Comparison of ENCODE assay signal across 35 cellular contexts in genomic region chr11:45870706-45871105, GRCh38. TPM values are rescaled to one million over a fixed set of nuclear protein-coding genes. Genes with fewer than 3 reads are reported as not detected.
"Had no signal": no experiment of that assay in that cellular context is flagged by ENCODE, and none has a peak within 500 bp of the region (broad histone marks: within the 10 kb centered on the region; RNA-seq: fewer than 3 reads in every experiment).

No MANE protein-coding gene starts in this region.

- H3K27ac ChIP-seq: adrenal gland, body of pancreas, coronary artery, esophagus muscularis mucosa, foreskin keratinocyte, gastrocnemius medialis, heart left ventricle had no signal

- H3K4me3 Mint-ChIP-seq: activated CD4-positive, alpha-beta memory T cell treated with anti-CD3 and anti-CD28 coated beads for 36 hours; activated CD4-positive, alpha-beta T cell treated with anti-CD3 and anti-CD28 coated beads for 36 hours; activated CD4-positive, alpha-beta T cell treated with anti-CD3 and anti-CD28 coated beads, Interleukin-2, amount 10 ng/mL, durations not matched to agents 24 days and 14 days; activated CD8-positive, alpha-beta memory T cell treated with anti-CD3 and anti-CD28 coated beads, Interleukin-2, amount 10 ng/mL, durations not matched to agents 7 days and 5 days; activated CD8-positive, alpha-beta T cell treated with anti-CD3 and anti-CD28 coated beads, Interleukin-2, amount 10 ng/mL, durations not matched to agents 7 days and 5 days; activated naive CD4-positive, alpha-beta T cell treated with anti-CD3 and anti-CD28 coated beads, Interleukin-2, amount 10 ng/mL, durations not matched to agents 7 days and 5 days; activated T-helper 1 cell treated with anti-CD3 and anti-CD28 coated beads, Interleukin-12 subunit alpha, Interleukin-12 subunit beta, Interleukin-2, Interleukin-4 antibody, amounts not matched to agents 30 ng/mL and 10 ng/mL and 1 ng/mL, durations not matched to agents 14 hours and 24 hours and 36 hours; dendritic cell treated with granulocyte-macrophage colony-stimulating factor and Interleukin-4, amounts not matched to agents 40 ng/mL and 50 ng/mL, for 4 days; endodermal cell had no signal

- H3K4me1 Mint-ChIP-seq: activated CD4-positive, alpha-beta T cell treated with anti-CD3 and anti-CD28 coated beads for 36 hours; activated CD4-positive, alpha-beta T cell treated with anti-CD3 and anti-CD28 coated beads, Interleukin-2, amount 10 ng/mL, durations not matched to agents 24 days and 14 days; activated CD8-positive, alpha-beta memory T cell treated with anti-CD3 and anti-CD28 coated beads, Interleukin-2, amount 10 ng/mL, durations not matched to agents 7 days and 5 days; activated naive CD4-positive, alpha-beta T cell treated with anti-CD3 and anti-CD28 coated beads, Interleukin-2, amount 10 ng/mL, durations not matched to agents 7 days and 5 days; endodermal cell had no signal

- H3K9me3 ChIP-seq: adrenal gland, body of pancreas, esophagus muscularis mucosa, gastrocnemius medialis, heart left ventricle had no signal

- H3K4me1 ChIP-seq: adrenal gland, body of pancreas, esophagus muscularis mucosa, gastrocnemius medialis had no signal

- H3K9me3 Mint-ChIP-seq: activated CD4-positive, alpha-beta memory T cell treated with anti-CD3 and anti-CD28 coated beads for 36 hours; activated CD4-positive, alpha-beta T cell treated with anti-CD3 and anti-CD28 coated beads, Interleukin-2, amount 10 ng/mL, durations not matched to agents 24 days and 14 days; activated naive CD4-positive, alpha-beta T cell treated with anti-CD3 and anti-CD28 coated beads, Interleukin-2, amount 10 ng/mL, durations not matched to agents 7 days and 5 days; activated naive CD4-positive, alpha-beta T cell treated with anti-CD3 and anti-CD28 coated beads, Interleukin-2, amount 50 U/mL, for 72 hours; activated T-helper 1 cell treated with anti-CD3 and anti-CD28 coated beads, Interleukin-12 subunit alpha, Interleukin-12 subunit beta, Interleukin-2, Interleukin-4 antibody, amounts not matched to agents 30 ng/mL and 10 ng/mL and 1 ng/mL, durations not matched to agents 14 hours and 24 hours and 36 hours; activated T-helper 2 cell treated with anti-CD3 and anti-CD28 coated beads, Interferon-gamma antibody, Interleukin-2, Interleukin-4, amounts not matched to agents 10 μg/mL and 5 μg/mL and 100 μg/mL, durations not matched to agents 14 hours and 24 hours and 36 hours; dendritic cell treated with granulocyte-macrophage colony-stimulating factor and Interleukin-4, amounts not matched to agents 40 ng/mL and 50 ng/mL, for 4 days; endodermal cell had no signal

- DNase-seq: activated CD4-positive, alpha-beta memory T cell treated with anti-CD3 and anti-CD28 coated beads for 36 hours; activated CD4-positive, alpha-beta T cell treated with anti-CD3 and anti-CD28 coated beads for 36 hours; activated CD4-positive, alpha-beta T cell treated with anti-CD3 and anti-CD28 coated beads, Interleukin-2, amount 10 ng/mL, durations not matched to agents 24 days and 14 days; activated CD4-positive, CD25-positive, alpha-beta regulatory T cell; activated CD4-positive, CD25-positive, alpha-beta regulatory T cell treated with anti-CD3 and anti-CD28 coated beads, Interleukin-2, amount 50 U/mL, for 72 hours; activated CD8-positive, alpha-beta memory T cell treated with anti-CD3 and anti-CD28 coated beads, Interleukin-2, amount 10 ng/mL, durations not matched to agents 7 days and 5 days; activated CD8-positive, alpha-beta memory T cell treated with anti-CD3 and anti-CD28 coated beads, Interleukin-2, amount 50 U/mL, for 4 hours; activated CD8-positive, alpha-beta T cell treated with anti-CD3 and anti-CD28 coated beads, Interleukin-2, amount 10 ng/mL, durations not matched to agents 7 days and 5 days; activated gamma-delta T cell; activated naive CD4-positive, alpha-beta T cell; activated naive CD4-positive, alpha-beta T cell treated with anti-CD3 and anti-CD28 coated beads, Interleukin-2, amount 10 ng/mL, durations not matched to agents 7 days and 5 days; activated T-cell treated with anti-CD3 and anti-CD28 coated beads, Interleukin-2, amount 50 U/mL, for 1 hour; activated T-cell treated with anti-CD3 and anti-CD28 coated beads, Interleukin-2, amount 50 U/mL, for 48 hours; adrenal gland; amygdala; aorta; body of pancreas; caudate nucleus; cerebellar nuclear complex; dorsolateral prefrontal cortex; effector memory CD4-positive, alpha-beta T cell; endodermal cell; erythroblast; foreskin keratinocyte; gastrocnemius medialis; glutamatergic neuron; T-helper 1 cell; T-helper 2 cell had no signal

- H3K4me3 ChIP-seq: adrenal gland, body of pancreas, coronary artery, dorsolateral prefrontal cortex, esophagus muscularis mucosa, gastrocnemius medialis, heart left ventricle had no signal

- H3K27me3 ChIP-seq: adrenal gland, body of pancreas, dorsolateral prefrontal cortex, esophagus muscularis mucosa, foreskin keratinocyte, gastrocnemius medialis, heart left ventricle had no signal

- H3K27ac Mint-ChIP-seq: activated CD4-positive, alpha-beta memory T cell treated with anti-CD3 and anti-CD28 coated beads for 36 hours; activated CD4-positive, alpha-beta T cell treated with anti-CD3 and anti-CD28 coated beads for 36 hours; activated CD4-positive, alpha-beta T cell treated with anti-CD3 and anti-CD28 coated beads, Interleukin-2, amount 10 ng/mL, durations not matched to agents 24 days and 14 days; activated CD8-positive, alpha-beta memory T cell treated with anti-CD3 and anti-CD28 coated beads, Interleukin-2, amount 10 ng/mL, durations not matched to agents 7 days and 5 days; activated CD8-positive, alpha-beta T cell treated with anti-CD3 and anti-CD28 coated beads, Interleukin-2, amount 10 ng/mL, durations not matched to agents 7 days and 5 days; activated naive CD4-positive, alpha-beta T cell treated with anti-CD3 and anti-CD28 coated beads, Interleukin-2, amount 10 ng/mL, durations not matched to agents 7 days and 5 days; activated T-helper 1 cell treated with anti-CD3 and anti-CD28 coated beads, Interleukin-12 subunit alpha, Interleukin-12 subunit beta, Interleukin-2, Interleukin-4 antibody, amounts not matched to agents 30 ng/mL and 10 ng/mL and 1 ng/mL, durations not matched to agents 14 hours and 24 hours and 36 hours; activated T-helper 2 cell treated with anti-CD3 and anti-CD28 coated beads, Interferon-gamma antibody, Interleukin-2, Interleukin-4, amounts not matched to agents 10 μg/mL and 5 μg/mL and 100 μg/mL, durations not matched to agents 14 hours and 24 hours and 36 hours; dendritic cell treated with granulocyte-macrophage colony-stimulating factor and Interleukin-4, amounts not matched to agents 40 ng/mL and 50 ng/mL, for 4 days; endodermal cell had no signal

- H3K27me3 Mint-ChIP-seq: activated CD4-positive, alpha-beta memory T cell treated with anti-CD3 and anti-CD28 coated beads for 36 hours; activated CD4-positive, alpha-beta T cell treated with anti-CD3 and anti-CD28 coated beads for 36 hours; activated CD4-positive, alpha-beta T cell treated with anti-CD3 and anti-CD28 coated beads, Interleukin-2, amount 10 ng/mL, durations not matched to agents 24 days and 14 days; activated CD8-positive, alpha-beta memory T cell treated with anti-CD3 and anti-CD28 coated beads, Interleukin-2, amount 10 ng/mL, durations not matched to agents 7 days and 5 days; activated naive CD4-positive, alpha-beta T cell treated with anti-CD3 and anti-CD28 coated beads, Interleukin-2, amount 10 ng/mL, durations not matched to agents 7 days and 5 days; dendritic cell treated with granulocyte-macrophage colony-stimulating factor and Interleukin-4, amounts not matched to agents 40 ng/mL and 50 ng/mL, for 4 days had no signal

- ATAC-seq: activated CD4-positive, alpha-beta T cell treated with anti-CD3 and anti-CD28 coated beads for 36 hours; activated CD8-positive, alpha-beta memory T cell treated with anti-CD3 and anti-CD28 coated beads, Interleukin-2, amount 10 ng/mL, durations not matched to agents 7 days and 5 days; activated CD8-positive, alpha-beta T cell treated with anti-CD3 and anti-CD28 coated beads, Interleukin-2, amount 10 ng/mL, durations not matched to agents 7 days and 5 days; activated naive CD4-positive, alpha-beta T cell treated with anti-CD3 and anti-CD28 coated beads, Interleukin-2, amount 50 U/mL, for 72 hours; body of pancreas; foreskin keratinocyte; gastrocnemius medialis; heart left ventricle had no signal

RNA-seq across cellular contexts. Expression of gene FREY1, which starts 36.4 kb away (rescaled TPM):
- total RNA-seq: gastrocnemius medialis had no signal
- polyA plus RNA-seq: aorta had no signal

RNA-seq across cellular contexts. Expression of gene LARGE2, which starts 51.8 kb away (rescaled TPM):
- total RNA-seq: activated CD4-positive, alpha-beta T cell treated with anti-CD3 and anti-CD28 coated beads, Interleukin-2, amount 10 ng/mL, durations not matched to agents 24 days and 14 days; activated T-helper 1 cell treated with anti-CD3 and anti-CD28 coated beads, Interleukin-12 subunit alpha, Interleukin-12 subunit beta, Interleukin-2, Interleukin-4 antibody, amounts not matched to agents 30 ng/mL and 10 ng/mL and 1 ng/mL, durations not matched to agents 14 hours and 24 hours and 36 hours; gastrocnemius medialis had no signal
- polyA plus RNA-seq: aorta had no signal
